Comparison of ENCODE assay signal across 9 cellular contexts in genomic region chr6:111573118-111573883, GRCh38. TPM values are rescaled to one million over a fixed set of nuclear protein-coding genes. Genes with fewer than 3 reads are reported as not detected.
DNase-seq lines count a peak whose midpoint lies in the region; ATAC-seq and TF ChIP-seq lines count a peak whose summit lies in the region.
"Had no signal": no experiment of that assay in that cellular context is flagged by ENCODE, and none has a peak within 500 bp of the region (broad histone marks: within the 10 kb centered on the region; RNA-seq: fewer than 3 reads in every experiment).

No MANE protein-coding gene starts in this region.

- H2AFZ ChIP-seq in GM23338 = no peak overlapping the region

- H3K4me3 ChIP-seq in HFF-Myc (replicated peaks; ENCODE audit: low read depth, low read length) = no peak overlapping the region
- no peak overlapping the region for H3K4me3 ChIP-seq in WERI-Rb-1 (ENCODE audit: low read depth, low read length)
- no peak overlapping the region for H3K4me3 ChIP-seq in skin epidermis
- H3K4me3 ChIP-seq in GM23338 = no peak overlapping the region

- no peaks in the 10 kb centered on the region for H3K79me2 ChIP-seq in GM23338 (replicated peaks; ENCODE audit: insufficient read depth)

- ATAC-seq in GM19035 (IDR thresholded peaks at IDR 0.05; ENCODE audit: unreplicated experiment) (no peak), GM23338 (no peak), GM19463 (IDR thresholded peaks at IDR 0.05; ENCODE audit: unreplicated experiment) (no peak)

- H3K27ac Mint-ChIP-seq in GM23338 = no peak overlapping the region; the same call in 1 of the 2 replicates
- H3K27ac Mint-ChIP-seq: activated CD4-positive, alpha-beta T cell treated with anti-CD3 and anti-CD28 coated beads, Interleukin-2, amount 10 ng/mL, durations not matched to agents 7 days and 5 days had no signal

- H3K27me3 ChIP-seq in WERI-Rb-1 (ENCODE audit: insufficient read depth, low read depth, severe bottlenecking) (no peaks in the 10 kb centered on the region), GM23338 (ENCODE audit: insufficient read depth) (no peaks in the 10 kb centered on the region)

- no peaks in the 10 kb centered on the region for H3K9me2 ChIP-seq in GM23338 (ENCODE audit: insufficient read depth)

- H3K36me3 ChIP-seq in WERI-Rb-1 = peaks cover 4% of the 10 kb centered on the region; the same call in 1 of the 2 replicates
- peaks cover 22% of the 10 kb centered on the region for H3K36me3 ChIP-seq in GM23338 (ENCODE audit: insufficient read depth)

- H3K27me3 Mint-ChIP-seq in GM23338 (ENCODE audit: insufficient read depth, low read depth, poor library complexity) = peaks cover under 1% of the 10 kb centered on the region
- H3K27me3 Mint-ChIP-seq: activated CD4-positive, alpha-beta T cell treated with anti-CD3 and anti-CD28 coated beads, Interleukin-2, amount 10 ng/mL, durations not matched to agents 7 days and 5 days had no signal

- H3F3A ChIP-seq in GM23338 (replicated peaks; ENCODE audit: low read depth) = no peaks in the 10 kb centered on the region; the same call in 1 of the 2 replicates

- TF ChIP-seq CTCF in HFF-Myc (IDR thresholded peaks at IDR 0.05; ENCODE audit: low read depth, low read length, missing control alignments) = no peak
- TF ChIP-seq CTCF in WERI-Rb-1 (IDR thresholded peaks at IDR 0.05; ENCODE audit: low read depth, low read length) = no peak
- TF ChIP-seq CTCF in GM23338 (conservative IDR thresholded peaks at IDR 0.05; ENCODE audit: low read depth in 2 of 2) = no peak

- DNase-seq in HFF-Myc (ENCODE audit: extremely low read depth, low read depth) (peak; percentile 77), WERI-Rb-1 (peak; percentile 45), globus pallidus (ENCODE audit: low spot score) (peak; percentile 60), GM23338 (ENCODE audit: low spot score) (no peak), inferior parietal cortex (ENCODE audit: extremely low spot score) (no peak)
- DNase-seq: activated CD4-positive, alpha-beta T cell treated with anti-CD3 and anti-CD28 coated beads, Interleukin-2, amount 10 ng/mL, durations not matched to agents 7 days and 5 days had no signal

- no peaks in the 10 kb centered on the region for H3K4me1 ChIP-seq in GM23338 (ENCODE audit: insufficient read depth)

- no peaks in the 10 kb centered on the region for H3K9me3 Mint-ChIP-seq in GM23338
- H3K9me3 Mint-ChIP-seq: activated CD4-positive, alpha-beta T cell treated with anti-CD3 and anti-CD28 coated beads, Interleukin-2, amount 10 ng/mL, durations not matched to agents 7 days and 5 days had no signal

- H3K4me3 Mint-ChIP-seq in GM23338 = no peak overlapping the region
- H3K4me3 Mint-ChIP-seq: activated CD4-positive, alpha-beta T cell treated with anti-CD3 and anti-CD28 coated beads, Interleukin-2, amount 10 ng/mL, durations not matched to agents 7 days and 5 days had no signal

- H3K4me2 ChIP-seq in GM23338 = no peak overlapping the region

- H4K20me1 ChIP-seq in GM23338 (replicated peaks; ENCODE audit: insufficient read depth) = 0 out of 2 replicates have a peak, but pooled peaks cover 5% of the 10 kb centered on the region

- no peaks in the 10 kb centered on the region for H3K9me3 ChIP-seq in WERI-Rb-1 (ENCODE audit: severe bottlenecking)

- peaks cover 46% of the 10 kb centered on the region for H3K36me3 Mint-ChIP-seq in GM23338 (ENCODE audit: low read depth)

- H3K4me1 Mint-ChIP-seq in GM23338 = no peaks in the 10 kb centered on the region; the same call in 2 of the 3 replicates

- no peak overlapping the region for H3K27ac ChIP-seq in WERI-Rb-1
- peak overlapping the region in 18 of 21 experiments; percentile 22 to 83 (median 62) for H3K27ac ChIP-seq in skin epidermis
- H3K27ac ChIP-seq in GM23338 (ENCODE audit: low read depth) = no peak overlapping the region; the same call in 1 of the 2 replicates

TF ChIP-seq in GM23338, 12 proteins besides CTCF, POLR2A, EP300 and RAD21:
- TF ChIP-seq POLR2AphosphoS5 (IDR thresholded peaks at IDR 0.05; ENCODE audit: low read depth) (no peak), NANOG (IDR thresholded peaks at IDR 0.05; ENCODE audit: borderline replicate concordance) (no peak), CREB1 (CRISPR knock-in tag; IDR thresholded peaks at IDR 0.05; ENCODE audit: low read depth) (no peak)

RNA-seq across cellular contexts. Expression of gene TRAF3IP2, which starts 32.4 kb away (rescaled TPM):
- total RNA-seq in GM23338 (2014; rRNA removed; shearing (Covaris generic)) = 29.5 and 34.0 TPM in 2 replicates
- polyA plus RNA-seq in GM23338 (2016; fragmentation: Nextera tagmentation; extraction: Ambion mirVana) = 22.2 and 23.8 TPM in 2 replicates

Comparison
In these comparisons a context has a peak if more than half of its experiments do, and no peak if none do; other contexts are left out.
1. DNase-seq: peak in HFF-Myc (single experiment), WERI-Rb-1 (single experiment) and globus pallidus (single experiment); none in GM23338 (single experiment) and inferior parietal cortex (single experiment).
2. H3K27ac ChIP-seq: peak in skin epidermis (18 of 21); none in WERI-Rb-1 (single experiment) and GM23338 (single experiment).